Comparison of ENCODE assay signal across 10 cellular contexts in genomic region chr17:75679706-75680201, GRCh38. TPM values are rescaled to one million over a fixed set of nuclear protein-coding genes. Genes with fewer than 3 reads are reported as not detected.
DNase-seq lines count a peak whose midpoint lies in the region; ATAC-seq and TF ChIP-seq lines count a peak whose summit lies in the region.
"Had no signal": no experiment of that assay in that cellular context is flagged by ENCODE, and none has a peak within 500 bp of the region (broad histone marks: within the 10 kb centered on the region; RNA-seq: fewer than 3 reads in every experiment).

No MANE protein-coding gene starts in this region.

- peaks cover 78% of the 10 kb centered on the region for H4K20me1 ChIP-seq in smooth muscle cell (ENCODE audit: low read depth)

- peak; percentile 34 for TF ChIP-seq CTCF in HFF-Myc (IDR thresholded peaks at IDR 0.05; ENCODE audit: low read depth, low read length, missing control alignments)
- no peak for TF ChIP-seq CTCF in smooth muscle cell (IDR thresholded peaks at IDR 0.05; ENCODE audit: borderline replicate concordance, insufficient read depth, poor library complexity, severe bottlenecking)

- peaks cover 46% of the 10 kb centered on the region for H3K79me2 ChIP-seq in smooth muscle cell (ENCODE audit: low read depth)

- H3K36me3 ChIP-seq in smooth muscle cell (ENCODE audit: low read depth) = no peaks in the 10 kb centered on the region

- H3K4me1 ChIP-seq in right cardiac atrium (ENCODE audit: control insufficient read depth, insufficient read depth, low read length) = peaks cover 6% of the 10 kb centered on the region
- no peaks in the 10 kb centered on the region for H3K4me1 ChIP-seq in smooth muscle cell (ENCODE audit: low read depth)
- H3K4me1 ChIP-seq: ascending aorta had no signal

- H3K4me3 ChIP-seq in HFF-Myc (replicated peaks; ENCODE audit: low read depth, low read length) = no peak overlapping the region
- H3K4me3 ChIP-seq in right cardiac atrium (ENCODE audit: low read length) = no peak overlapping the region
- no peak overlapping the region for H3K4me3 ChIP-seq in smooth muscle cell
- H3K4me3 ChIP-seq: ascending aorta had no signal

- no peak overlapping the region for H3K4me2 ChIP-seq in smooth muscle cell

- no peak overlapping the region for H2AFZ ChIP-seq in smooth muscle cell (ENCODE audit: low read depth)

- DNase-seq in HFF-Myc (ENCODE audit: extremely low read depth, low read depth) (no peak), amniotic epithelial cell (ENCODE audit: low read depth) (peak; percentile 39), right cardiac atrium (peak; percentile 66 to 75 (median 67)), smooth muscle cell (lab: John Stamatoyannopoulos, UW; ENCODE audit: unreplicated experiment) (no peak), DMS53 (lab: John Stamatoyannopoulos, UW) (no peak), NCI-H1105 (lab: John Stamatoyannopoulos, UW) (no peak), NCI-H82 treated with DMSO at 0.1 percent for 48 hours (lab: John Stamatoyannopoulos, UW; ENCODE audit: unreplicated experiment) (no peak)
- DNase-seq: mesendoderm had no signal

- H3K27me3 ChIP-seq in right cardiac atrium (ENCODE audit: control insufficient read depth, insufficient read depth) (no peaks in the 10 kb centered on the region), smooth muscle cell (ENCODE audit: low read depth) (no peaks in the 10 kb centered on the region)
- H3K27me3 ChIP-seq: ascending aorta had no signal

- intact Hi-C loops in right cardiac atrium (cut with DNase I) = loop anchor here in 3 of 4 donors (2.0 to 5.0 kb wide), 2 partner anchors 63 to 69 kb away; no protein-coding TSS in a partner anchor

- WGBS in right cardiac atrium = 53% methylated on average over 11 of the region's 11 CpGs
- WGBS in smooth muscle cell (ENCODE audit: low lambda C conversion rate) = 83% methylated on average over 11 of the region's 11 CpGs

- peaks cover 19% of the 10 kb centered on the region for H3F3A ChIP-seq in smooth muscle cell (ENCODE audit: low read depth)

- no peaks in the 10 kb centered on the region for H3K9me3 ChIP-seq in right cardiac atrium (ENCODE audit: control insufficient read depth, low read length)
- no peaks in the 10 kb centered on the region for H3K9me3 ChIP-seq in smooth muscle cell (replicated peaks; ENCODE audit: low read depth)
- H3K9me3 ChIP-seq: ascending aorta had no signal

- ATAC-seq in right cardiac atrium = peak; percentile 84 to 94
- ATAC-seq in HG03469 (IDR thresholded peaks at IDR 0.05; ENCODE audit: unreplicated experiment) = no peak

- no peak overlapping the region for H3K9ac ChIP-seq in smooth muscle cell (ENCODE audit: low read depth)

- H3K27ac ChIP-seq in right cardiac atrium (ENCODE audit: low read length) (peak overlapping the region; percentile 56), smooth muscle cell (ENCODE audit: low read depth) (peak overlapping the region; percentile 81)
- H3K27ac ChIP-seq: ascending aorta had no signal

RNA-seq across cellular contexts. Expression of gene SAP30BP, which starts 12.6 kb away (rescaled TPM):
- 10 to 100 TPM; 51.0 to 66.5 (median 56.3) TPM for total RNA-seq in right cardiac atrium
- 58.5 TPM for polyA plus RNA-seq in right cardiac atrium
- 75.4 and 87.7 TPM in 2 replicates for total RNA-seq in smooth muscle cell
- 119 and 135 TPM in 2 replicates for polyA plus RNA-seq in smooth muscle cell

RNA-seq across cellular contexts. Expression of gene RECQL5, which starts 12.8 kb away (rescaled TPM):
- total RNA-seq in right cardiac atrium = 10 to 100 TPM in 3 of 4 donors, 1 to 10 TPM in 1; 7.9 to 19.9 (median 14.8) TPM
- 13.5 TPM for polyA plus RNA-seq in right cardiac atrium
- total RNA-seq in smooth muscle cell = 12.5 and 38.2 TPM in 2 replicates
- 15.4 and 15.7 TPM in 2 replicates for polyA plus RNA-seq in smooth muscle cell

RNA-seq across cellular contexts. Expression of gene ITGB4, which starts 41.5 kb away (rescaled TPM):
- 10 to 100 TPM; 19.9 to 29.7 (median 23.6) TPM for total RNA-seq in right cardiac atrium
- polyA plus RNA-seq in right cardiac atrium = 12.7 TPM
- 66.0 and 83.8 TPM in 2 replicates for total RNA-seq in smooth muscle cell
- 47.2 and 233 TPM in 2 replicates for polyA plus RNA-seq in smooth muscle cell

RNA-seq across cellular contexts. Expression of gene SMIM5, which starts 46.5 kb away (rescaled TPM):
- total RNA-seq in right cardiac atrium (10 to 100 TPM in 2 of 4 donors, 1 to 10 TPM in 2; 6.9 to 12.2 (median 9.6) TPM), smooth muscle cell (0.13 and 1.7 TPM in 2 replicates)
- polyA plus RNA-seq in right cardiac atrium (13.5 TPM), smooth muscle cell (0.80 and 1.2 TPM in 2 replicates)
- total RNA-seq: ascending aorta had no signal

Comparison
In these comparisons a context has a peak if more than half of its experiments do, and no peak if none do; other contexts are left out.
1. DNase-seq: peak in amniotic epithelial cell (single experiment) and right cardiac atrium (3 of 3); none in HFF-Myc (single experiment), smooth muscle cell (single experiment), DMS53 (single experiment), NCI-H1105 (single experiment) and NCI-H82 treated with DMSO at 0.1 percent for 48 hours (single experiment).